1 cellular context compared by ENCODE assay signal in the genomic region with DNA sequence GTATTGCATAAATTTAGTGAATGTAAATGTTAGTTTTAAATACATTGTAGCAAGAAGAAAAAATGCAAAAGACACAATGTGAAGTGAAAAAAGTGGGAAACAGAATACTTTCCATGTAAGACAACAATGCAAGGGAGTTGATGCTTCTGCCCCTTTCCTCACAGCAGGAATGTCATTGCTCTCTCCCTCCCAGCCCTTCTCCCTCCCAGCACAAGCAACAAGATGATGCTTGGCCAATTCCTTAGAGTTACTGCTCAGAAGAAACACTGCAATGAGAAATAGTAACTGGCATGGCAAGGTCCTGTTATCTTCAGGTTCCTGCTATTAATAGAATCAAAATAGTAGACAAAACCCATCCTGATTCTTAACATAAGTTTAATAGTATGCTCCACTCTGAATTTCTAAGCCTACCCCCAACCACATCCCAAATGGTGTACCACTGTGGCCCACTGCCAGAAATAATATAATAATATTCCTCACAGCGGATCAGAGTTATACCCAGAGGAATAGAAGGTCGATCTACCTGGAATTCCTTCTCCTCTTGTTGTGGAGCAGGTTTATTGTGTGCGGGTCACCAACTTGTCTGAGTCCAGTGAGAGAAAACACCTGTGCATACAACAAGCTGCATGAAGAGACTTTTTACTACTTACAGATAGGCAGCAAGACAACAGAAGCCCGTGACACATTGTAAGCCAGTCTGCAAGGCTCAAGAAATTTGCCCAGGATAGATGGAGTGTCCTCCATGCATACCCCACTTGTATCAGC.
TF ChIP-seq lines count a peak whose summit lies in the region.

No MANE protein-coding gene starts in this region.

TF ChIP-seq in IMR-90, 13 proteins besides CTCF, POLR2A, EP300 and RAD21:
- TF ChIP-seq BHLHE40 (IDR thresholded peaks at IDR 0.05; ENCODE audit: low read depth, low read length), result no peak
